7 cellular contexts compared by ENCODE assay signal in the genomic region with DNA sequence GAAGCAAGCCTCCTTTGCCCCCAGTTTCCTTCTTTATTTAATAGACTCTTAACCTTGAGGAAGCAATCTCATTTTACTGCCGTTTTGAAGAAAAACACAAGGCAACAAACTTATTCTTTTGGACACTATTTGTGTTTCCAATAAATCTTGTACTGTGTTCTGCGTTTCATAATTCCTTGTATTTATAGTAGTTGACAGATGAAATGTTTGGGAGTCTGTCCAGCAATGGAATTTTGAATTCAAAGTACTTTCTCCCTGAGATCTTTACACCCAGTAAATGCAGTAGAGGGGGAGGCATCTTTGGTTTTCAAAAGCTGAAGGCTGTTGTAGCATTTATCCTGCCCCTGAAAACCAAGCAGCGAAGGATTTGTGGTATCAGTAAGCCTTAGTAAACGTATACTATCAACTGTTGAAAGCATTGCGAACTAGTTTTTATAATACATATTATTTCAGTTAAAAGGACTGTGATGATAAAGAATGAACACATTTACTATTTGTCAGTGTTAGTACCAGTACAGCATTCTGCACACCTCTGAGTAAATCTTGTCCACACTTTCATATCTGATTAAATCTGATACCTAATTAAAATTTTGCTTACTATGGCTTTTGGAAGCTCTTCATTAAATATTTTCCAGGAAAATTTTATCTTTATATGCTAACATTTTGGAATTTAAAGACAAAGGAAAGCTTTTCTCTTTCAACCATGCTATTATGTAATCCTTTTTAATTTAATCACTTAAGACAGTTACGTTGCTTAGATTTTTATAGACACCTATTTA.
DNase-seq lines count a peak whose midpoint lies in the region; ATAC-seq, FAIRE-seq and TF ChIP-seq lines count a peak whose summit lies in the region.

No MANE protein-coding gene starts in this region.

- CTCF ChIA-PET in activated CD8-positive, alpha-beta T cell treated with anti-CD3 and anti-CD28 coated beads for 36 hours (lab: Charles Lee), result interaction anchor here (0.7 to 2.9 kb wide), 7 partner anchors 10 to 27 kb away, joined by 3 to 24 read pairs (median 4); no protein-coding TSS in a partner anchor

- POLR2A ChIA-PET in activated CD8-positive, alpha-beta T cell treated with anti-CD3 and anti-CD28 coated beads for 36 hours (lab: Charles Lee), result interaction anchor here (1.1 kb wide), 1 partner anchor 15 kb away, joined by 3 read pairs; no protein-coding TSS in a partner anchor

- ATAC-seq in activated CD8-positive, alpha-beta T cell treated with anti-CD3 and anti-CD28 coated beads for 36 hours, result no peak
- ATAC-seq in Right ventricle myocardium superior (ENCODE audit: poor library complexity), result peak; percentile 51
- no peak for ATAC-seq in stimulated activated naive B cell treated with anti-CD40 and anti-IgM and Interleukin-4, amounts not matched to agents 10 μg/mL and 1 μg/mL and 100 μg/mL, for 72 hours (replicated peaks)

- H3K27me3 Mint-ChIP-seq in activated CD8-positive, alpha-beta T cell treated with anti-CD3 and anti-CD28 coated beads for 36 hours, result no peaks in the 10 kb centered on the region
- no peaks in the 10 kb centered on the region for H3K27me3 Mint-ChIP-seq in stimulated activated naive B cell treated with anti-CD40 and anti-IgM and Interleukin-4, amounts not matched to agents 10 μg/mL and 1 μg/mL and 100 μg/mL, for 72 hours

- FAIRE-seq in GM19239 (lab: Jason Lieb, UNC), result no peak

- no peak for TF ChIP-seq CTCF in HFF-Myc (IDR thresholded peaks at IDR 0.05; ENCODE audit: low read depth, low read length, missing control alignments)
- no peak for TF ChIP-seq CTCF in activated CD8-positive, alpha-beta T cell treated with anti-CD3 and anti-CD28 coated beads for 36 hours (IDR thresholded peaks at IDR 0.05)

- no peak overlapping the region for H3K27ac Mint-ChIP-seq in activated CD8-positive, alpha-beta T cell treated with anti-CD3 and anti-CD28 coated beads for 36 hours
- H3K27ac Mint-ChIP-seq in stimulated activated naive B cell treated with anti-CD40 and anti-IgM and Interleukin-4, amounts not matched to agents 10 μg/mL and 1 μg/mL and 100 μg/mL, for 72 hours, result peak overlapping the region; percentile 79

- H3K36me3 Mint-ChIP-seq in activated CD8-positive, alpha-beta T cell treated with anti-CD3 and anti-CD28 coated beads for 36 hours (ENCODE audit: low read depth), result peaks cover 32% of the 10 kb centered on the region
- peaks cover 15 to 31% of the 10 kb centered on the region in 2 donors for H3K36me3 Mint-ChIP-seq in stimulated activated naive B cell treated with anti-CD40 and anti-IgM and Interleukin-4, amounts not matched to agents 10 μg/mL and 1 μg/mL and 100 μg/mL, for 72 hours

- H3K4me3 Mint-ChIP-seq in activated CD8-positive, alpha-beta T cell treated with anti-CD3 and anti-CD28 coated beads for 36 hours, result peak overlapping the region; percentile 64
- peak overlapping the region; percentile 76 to 86 for H3K4me3 Mint-ChIP-seq in stimulated activated naive B cell treated with anti-CD40 and anti-IgM and Interleukin-4, amounts not matched to agents 10 μg/mL and 1 μg/mL and 100 μg/mL, for 72 hours

- intact Hi-C loops in activated CD8-positive, alpha-beta T cell treated with anti-CD3 and anti-CD28 coated beads for 36 hours (cut with micrococcal nuclease), result no loop called here
- intact Hi-C loops in Right ventricle myocardium superior (cut with DNase I), result no loop called here

- H3K9me3 Mint-ChIP-seq in activated CD8-positive, alpha-beta T cell treated with anti-CD3 and anti-CD28 coated beads for 36 hours, result no peaks in the 10 kb centered on the region
- H3K9me3 Mint-ChIP-seq in stimulated activated naive B cell treated with anti-CD40 and anti-IgM and Interleukin-4, amounts not matched to agents 10 μg/mL and 1 μg/mL and 100 μg/mL, for 72 hours, result no peaks in the 10 kb centered on the region

- H3K4me1 Mint-ChIP-seq in activated CD8-positive, alpha-beta T cell treated with anti-CD3 and anti-CD28 coated beads for 36 hours (ENCODE audit: low read depth), result peaks cover 31% of the 10 kb centered on the region
- peaks cover 3 to 21% of the 10 kb centered on the region in 2 donors for H3K4me1 Mint-ChIP-seq in stimulated activated naive B cell treated with anti-CD40 and anti-IgM and Interleukin-4, amounts not matched to agents 10 μg/mL and 1 μg/mL and 100 μg/mL, for 72 hours

- H3K4me3 ChIP-seq in HFF-Myc (replicated peaks; ENCODE audit: low read depth, low read length), result peak overlapping the region; percentile 57

- DNase-seq in HFF-Myc (ENCODE audit: extremely low read depth, low read depth), result no peak
- DNase-seq in activated CD8-positive, alpha-beta T cell treated with anti-CD3 and anti-CD28 coated beads for 36 hours, result no peak
- no peak for DNase-seq in Right ventricle myocardium superior
- no peak for DNase-seq in stimulated activated naive B cell treated with anti-CD40 and anti-IgM and Interleukin-4, amounts not matched to agents 10 μg/mL and 1 μg/mL and 100 μg/mL, for 72 hours
- DNase-seq in NCI-H2081 treated with DMSO at 0.1 percent for 48 hours (lab: John Stamatoyannopoulos, UW), result no peak
- DNase-seq in GM19239 (ENCODE audit: insufficient read length, low spot score), result no peak
- no peak for DNase-seq in NCI-H1436 (lab: John Stamatoyannopoulos, UW)
